Comparison of ENCODE assay signal across 1 cellular context in genomic region chr4:1410491-1411325, GRCh38.
TF ChIP-seq lines count a peak whose summit lies in the region.

No MANE protein-coding gene starts in this region.

TF ChIP-seq in WTC11, 78 proteins besides CTCF, POLR2A, EP300 and RAD21 (continued from another document and continues in another):
- TF ChIP-seq FOXP4 (CRISPR knock-in tag; IDR thresholded peaks at IDR 0.05) (peak; percentile 100), FOXJ3 (CRISPR knock-in tag; IDR thresholded peaks at IDR 0.05; ENCODE audit: borderline replicate concordance) (peak; percentile 100), TEAD1 (CRISPR knock-in tag; IDR thresholded peaks at IDR 0.05) (peak; percentile 100), FOXK1 (CRISPR knock-in tag; IDR thresholded peaks at IDR 0.05) (peak; percentile 100), TCF7 (CRISPR knock-in tag; IDR thresholded peaks at IDR 0.05; ENCODE audit: low read depth) (peak; percentile 100), ERG (CRISPR knock-in tag; IDR thresholded peaks at IDR 0.05) (peak; percentile 99), E2F4 (CRISPR knock-in tag; IDR thresholded peaks at IDR 0.05; ENCODE audit: borderline replicate concordance, low read depth) (peak; percentile 100), JAZF1 (CRISPR knock-in tag; IDR thresholded peaks at IDR 0.05) (no peak), KAT7 (CRISPR knock-in tag; IDR thresholded peaks at IDR 0.05; ENCODE audit: borderline replicate concordance) (peak; percentile 100), GTF2I (CRISPR knock-in tag; conservative IDR thresholded peaks at IDR 0.05) (no peak), ZNF532 (CRISPR knock-in tag; IDR thresholded peaks at IDR 0.05; ENCODE audit: borderline replicate concordance) (peak; percentile 82; the same call in 1 of the 2 replicates), ZNF263 (CRISPR knock-in tag; IDR thresholded peaks at IDR 0.05; ENCODE audit: low read depth) (peak; percentile 98), ZNF671 (CRISPR knock-in tag; IDR thresholded peaks at IDR 0.05) (peak; percentile 97), TEAD4 (CRISPR knock-in tag; IDR thresholded peaks at IDR 0.05) (peak; percentile 100), STAT6 (CRISPR knock-in tag; conservative IDR thresholded peaks at IDR 0.05; ENCODE audit: low read depth) (peak; percentile 100), ZNF396 (CRISPR knock-in tag; IDR thresholded peaks at IDR 0.05; ENCODE audit: borderline replicate concordance) (peak; percentile 100), ATF2 (CRISPR knock-in tag; IDR thresholded peaks at IDR 0.05; ENCODE audit: borderline replicate concordance, low read depth) (peak; percentile 100), MLX (CRISPR knock-in tag; IDR thresholded peaks at IDR 0.05) (peak; percentile 100), ETV6 (CRISPR knock-in tag; IDR thresholded peaks at IDR 0.05) (peak; percentile 100), ZNF425 (CRISPR knock-in tag; conservative IDR thresholded peaks at IDR 0.05) (no peak; the same call in 1 of the 2 replicates), CREB1 (CRISPR knock-in tag; IDR thresholded peaks at IDR 0.05) (peak; percentile 100), ZNF423 (CRISPR knock-in tag; IDR thresholded peaks at IDR 0.05) (peak; percentile 90), TP53 (CRISPR knock-in tag; IDR thresholded peaks at IDR 0.05) (peak; percentile 100), CDX4 (CRISPR knock-in tag; IDR thresholded peaks at IDR 0.05; ENCODE audit: borderline replicate concordance) (no peak), PRRX2 (CRISPR knock-in tag; IDR thresholded peaks at IDR 0.05) (peak; percentile 99), ZMAT4 (CRISPR knock-in tag; IDR thresholded peaks at IDR 0.05) (no peak), ZSCAN18 (CRISPR knock-in tag; IDR thresholded peaks at IDR 0.05) (peak; percentile 100), GABPB1 (CRISPR knock-in tag; IDR thresholded peaks at IDR 0.05) (peak; percentile 97), FOXP1 (CRISPR knock-in tag; IDR thresholded peaks at IDR 0.05; ENCODE audit: borderline replicate concordance) (peak; percentile 100), ATF1 (CRISPR knock-in tag; IDR thresholded peaks at IDR 0.05) (peak; percentile 100), CBFB (CRISPR knock-in tag; IDR thresholded peaks at IDR 0.05; ENCODE audit: low read depth) (peak; percentile 100), PRDM15 (CRISPR knock-in tag; IDR thresholded peaks at IDR 0.05) (peak; percentile 95)
